In the genomic region with DNA sequence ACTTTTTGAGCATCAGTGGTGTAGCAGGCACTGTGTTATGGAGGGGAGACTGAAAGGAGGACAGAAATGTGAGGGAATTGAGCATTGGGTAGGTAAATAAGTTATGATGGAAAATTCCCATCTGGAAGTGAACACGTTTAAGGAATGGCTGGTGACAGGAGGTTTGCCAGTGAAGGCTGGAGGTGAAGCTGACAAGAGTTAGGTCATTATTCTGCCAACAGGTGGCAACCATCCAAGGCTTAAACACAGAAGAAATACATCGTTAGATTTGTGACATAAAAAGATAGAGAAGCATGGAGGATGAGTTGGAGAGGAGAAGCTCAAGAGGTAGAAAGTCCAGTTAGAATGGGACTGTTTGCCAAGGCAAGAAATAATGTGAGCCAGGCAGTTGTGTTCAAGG, we compare ENCODE assay signal across 1 cellular context.
TF ChIP-seq lines count a peak whose summit lies in the region.

No MANE protein-coding gene starts in this region.

TF ChIP-seq in WTC11, 78 proteins besides CTCF, POLR2A, EP300 and RAD21 (continued from another document):
- TF ChIP-seq, protein P1, sequence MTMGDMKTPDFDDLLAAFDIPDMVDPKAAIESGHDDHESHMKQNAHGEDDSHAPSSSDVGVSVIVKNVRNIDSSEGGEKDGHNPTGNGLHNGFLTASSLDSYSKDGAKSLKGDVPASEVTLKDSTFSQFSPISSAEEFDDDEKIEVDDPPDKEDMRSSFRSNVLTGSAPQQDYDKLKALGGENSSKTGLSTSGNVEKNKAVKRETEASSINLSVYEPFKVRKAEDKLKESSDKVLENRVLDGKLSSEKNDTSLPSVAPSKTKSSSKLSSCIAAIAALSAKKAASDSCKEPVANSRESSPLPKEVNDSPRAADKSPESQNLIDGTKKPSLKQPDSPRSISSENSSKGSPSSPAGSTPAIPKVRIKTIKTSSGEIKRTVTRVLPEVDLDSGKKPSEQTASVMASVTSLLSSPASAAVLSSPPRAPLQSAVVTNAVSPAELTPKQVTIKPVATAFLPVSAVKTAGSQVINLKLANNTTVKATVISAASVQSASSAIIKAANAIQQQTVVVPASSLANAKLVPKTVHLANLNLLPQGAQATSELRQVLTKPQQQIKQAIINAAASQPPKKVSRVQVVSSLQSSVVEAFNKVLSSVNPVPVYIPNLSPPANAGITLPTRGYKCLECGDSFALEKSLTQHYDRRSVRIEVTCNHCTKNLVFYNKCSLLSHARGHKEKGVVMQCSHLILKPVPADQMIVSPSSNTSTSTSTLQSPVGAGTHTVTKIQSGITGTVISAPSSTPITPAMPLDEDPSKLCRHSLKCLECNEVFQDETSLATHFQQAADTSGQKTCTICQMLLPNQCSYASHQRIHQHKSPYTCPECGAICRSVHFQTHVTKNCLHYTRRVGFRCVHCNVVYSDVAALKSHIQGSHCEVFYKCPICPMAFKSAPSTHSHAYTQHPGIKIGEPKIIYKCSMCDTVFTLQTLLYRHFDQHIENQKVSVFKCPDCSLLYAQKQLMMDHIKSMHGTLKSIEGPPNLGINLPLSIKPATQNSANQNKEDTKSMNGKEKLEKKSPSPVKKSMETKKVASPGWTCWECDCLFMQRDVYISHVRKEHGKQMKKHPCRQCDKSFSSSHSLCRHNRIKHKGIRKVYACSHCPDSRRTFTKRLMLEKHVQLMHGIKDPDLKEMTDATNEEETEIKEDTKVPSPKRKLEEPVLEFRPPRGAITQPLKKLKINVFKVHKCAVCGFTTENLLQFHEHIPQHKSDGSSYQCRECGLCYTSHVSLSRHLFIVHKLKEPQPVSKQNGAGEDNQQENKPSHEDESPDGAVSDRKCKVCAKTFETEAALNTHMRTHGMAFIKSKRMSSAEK (CRISPR knock-in tag; IDR thresholded peaks at IDR 0.05; ENCODE audit: borderline replicate concordance): no peak
- TF ChIP-seq, protein P2, sequence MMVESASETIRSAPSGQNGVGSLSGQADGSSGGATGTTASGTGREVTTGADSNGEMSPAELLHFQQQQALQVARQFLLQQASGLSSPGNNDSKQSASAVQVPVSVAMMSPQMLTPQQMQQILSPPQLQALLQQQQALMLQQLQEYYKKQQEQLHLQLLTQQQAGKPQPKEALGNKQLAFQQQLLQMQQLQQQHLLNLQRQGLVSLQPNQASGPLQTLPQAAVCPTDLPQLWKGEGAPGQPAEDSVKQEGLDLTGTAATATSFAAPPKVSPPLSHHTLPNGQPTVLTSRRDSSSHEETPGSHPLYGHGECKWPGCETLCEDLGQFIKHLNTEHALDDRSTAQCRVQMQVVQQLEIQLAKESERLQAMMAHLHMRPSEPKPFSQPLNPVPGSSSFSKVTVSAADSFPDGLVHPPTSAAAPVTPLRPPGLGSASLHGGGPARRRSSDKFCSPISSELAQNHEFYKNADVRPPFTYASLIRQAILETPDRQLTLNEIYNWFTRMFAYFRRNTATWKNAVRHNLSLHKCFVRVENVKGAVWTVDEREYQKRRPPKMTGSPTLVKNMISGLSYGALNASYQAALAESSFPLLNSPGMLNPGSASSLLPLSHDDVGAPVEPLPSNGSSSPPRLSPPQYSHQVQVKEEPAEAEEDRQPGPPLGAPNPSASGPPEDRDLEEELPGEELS (CRISPR knock-in tag; IDR thresholded peaks at IDR 0.05): no peak
- TF ChIP-seq PRRX2 (CRISPR knock-in tag; IDR thresholded peaks at IDR 0.05) (no peak), ZNF396 (CRISPR knock-in tag; IDR thresholded peaks at IDR 0.05; ENCODE audit: borderline replicate concordance) (no peak), ZNF219 (CRISPR knock-in tag; IDR thresholded peaks at IDR 0.05; ENCODE audit: borderline replicate concordance) (no peak), ZNF263 (CRISPR knock-in tag; IDR thresholded peaks at IDR 0.05; ENCODE audit: low read depth) (no peak), FOXP1 (CRISPR knock-in tag; IDR thresholded peaks at IDR 0.05; ENCODE audit: borderline replicate concordance) (no peak)
- TF ChIP-seq, protein P3, sequence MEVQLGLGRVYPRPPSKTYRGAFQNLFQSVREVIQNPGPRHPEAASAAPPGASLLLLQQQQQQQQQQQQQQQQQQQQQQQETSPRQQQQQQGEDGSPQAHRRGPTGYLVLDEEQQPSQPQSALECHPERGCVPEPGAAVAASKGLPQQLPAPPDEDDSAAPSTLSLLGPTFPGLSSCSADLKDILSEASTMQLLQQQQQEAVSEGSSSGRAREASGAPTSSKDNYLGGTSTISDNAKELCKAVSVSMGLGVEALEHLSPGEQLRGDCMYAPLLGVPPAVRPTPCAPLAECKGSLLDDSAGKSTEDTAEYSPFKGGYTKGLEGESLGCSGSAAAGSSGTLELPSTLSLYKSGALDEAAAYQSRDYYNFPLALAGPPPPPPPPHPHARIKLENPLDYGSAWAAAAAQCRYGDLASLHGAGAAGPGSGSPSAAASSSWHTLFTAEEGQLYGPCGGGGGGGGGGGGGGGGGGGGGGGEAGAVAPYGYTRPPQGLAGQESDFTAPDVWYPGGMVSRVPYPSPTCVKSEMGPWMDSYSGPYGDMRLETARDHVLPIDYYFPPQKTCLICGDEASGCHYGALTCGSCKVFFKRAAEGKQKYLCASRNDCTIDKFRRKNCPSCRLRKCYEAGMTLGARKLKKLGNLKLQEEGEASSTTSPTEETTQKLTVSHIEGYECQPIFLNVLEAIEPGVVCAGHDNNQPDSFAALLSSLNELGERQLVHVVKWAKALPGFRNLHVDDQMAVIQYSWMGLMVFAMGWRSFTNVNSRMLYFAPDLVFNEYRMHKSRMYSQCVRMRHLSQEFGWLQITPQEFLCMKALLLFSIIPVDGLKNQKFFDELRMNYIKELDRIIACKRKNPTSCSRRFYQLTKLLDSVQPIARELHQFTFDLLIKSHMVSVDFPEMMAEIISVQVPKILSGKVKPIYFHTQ (CRISPR knock-in tag; IDR thresholded peaks at IDR 0.05): no peak
